ENCODE assay signal across 21 cellular contexts in the genomic region with DNA sequence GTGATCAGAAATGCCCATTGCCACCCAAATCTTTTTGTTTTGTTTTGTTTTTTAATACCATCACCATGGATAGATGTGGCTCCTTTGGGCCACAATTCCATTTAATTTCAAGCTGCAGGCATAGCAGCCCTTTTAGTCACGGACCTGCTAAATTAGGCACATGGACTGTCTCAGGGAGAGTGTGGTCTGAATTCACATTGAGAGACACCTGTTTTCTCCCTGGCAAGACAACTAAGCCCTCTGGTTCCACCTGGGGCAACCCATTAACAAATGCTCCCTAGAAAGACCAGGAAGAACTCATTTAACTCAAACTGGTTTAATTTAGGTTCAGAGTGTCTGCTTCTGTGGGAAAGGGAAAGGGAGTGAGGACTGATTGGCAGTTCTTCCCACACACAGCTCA.
"Had no signal": no experiment of that assay in that cellular context is flagged by ENCODE, and none has a peak within 500 bp of the region (broad histone marks: within the 10 kb centered on the region; RNA-seq: fewer than 3 reads in every experiment).

No MANE protein-coding gene starts in this region.

- H3K36me3 Mint-ChIP-seq: activated naive CD8-positive, alpha-beta T cell; brain; WTC11 had no signal

- DNase-seq: activated CD4-positive, alpha-beta T cell treated with anti-CD3 and anti-CD28 coated beads for 1 hour; activated CD4-positive, alpha-beta T cell treated with anti-CD3 and anti-CD28 coated beads, Interleukin-2, amount 10 ng/mL, durations not matched to agents 24 days and 14 days; activated CD4-positive, alpha-beta T cell treated with anti-CD3 and anti-CD28 coated beads, Interleukin-2, amount 50 U/mL, for 48 hours; activated CD8-positive, alpha-beta memory T cell treated with anti-CD3 and anti-CD28 coated beads for 24 hours; activated gamma-delta T cell; activated naive CD4-positive, alpha-beta T cell treated with anti-CD3 and anti-CD28 coated beads for 36 hours; activated T-cell treated with anti-CD3 and anti-CD28 coated beads, Interleukin-2, amount 50 U/mL, for 4 hours; amygdala; NCI-H1048; NCI-H146; NCI-H187 treated with DMSO at 0.1 percent for 48 hours; NCI-H2081 treated with DMSO at 0.1 percent for 48 hours; NCI-H446 treated with DMSO at 0.1 percent for 48 hours; NCI-H526 treated with DMSO at 0.1 percent for 48 hours; NCI-H82; SHP77 had no signal

- H3K4me3 Mint-ChIP-seq: activated CD4-positive, alpha-beta T cell treated with anti-CD3 and anti-CD28 coated beads, Interleukin-2, amount 10 ng/mL, durations not matched to agents 24 days and 14 days; activated naive CD4-positive, alpha-beta T cell treated with anti-CD3 and anti-CD28 coated beads for 36 hours; activated naive CD8-positive, alpha-beta T cell; activated T-cell treated with anti-CD3 and anti-CD28 coated beads, Interleukin-2, amount 50 U/mL, for 4 hours; brain; T-helper 1 cell treated with Interleukin-12 subunit alpha and Interleukin-12 subunit beta and Interleukin-4 antibody, amounts not matched to agents 30 μg/mL and 1 μg/mL, for 36 hours; WTC11 had no signal

- H3K9me3 Mint-ChIP-seq: activated CD4-positive, alpha-beta T cell treated with anti-CD3 and anti-CD28 coated beads, Interleukin-2, amount 10 ng/mL, durations not matched to agents 24 days and 14 days; activated naive CD4-positive, alpha-beta T cell treated with anti-CD3 and anti-CD28 coated beads for 36 hours; activated T-cell treated with anti-CD3 and anti-CD28 coated beads, Interleukin-2, amount 50 U/mL, for 4 hours; T-helper 1 cell treated with Interleukin-12 subunit alpha and Interleukin-12 subunit beta and Interleukin-4 antibody, amounts not matched to agents 30 μg/mL and 1 μg/mL, for 36 hours; WTC11 had no signal

- H3K27ac Mint-ChIP-seq: activated CD4-positive, alpha-beta T cell treated with anti-CD3 and anti-CD28 coated beads, Interleukin-2, amount 10 ng/mL, durations not matched to agents 24 days and 14 days; activated naive CD4-positive, alpha-beta T cell treated with anti-CD3 and anti-CD28 coated beads for 36 hours; T-helper 1 cell treated with Interleukin-12 subunit alpha and Interleukin-12 subunit beta and Interleukin-4 antibody, amounts not matched to agents 30 μg/mL and 1 μg/mL, for 36 hours; WTC11 had no signal

- ATAC-seq: activated T-cell treated with anti-CD3 and anti-CD28 coated beads, Interleukin-2, amount 50 U/mL, for 4 hours; PC-3; WTC11 had no signal

- H3K4me1 Mint-ChIP-seq: WTC11 had no signal
